Comparison of ENCODE assay signal across 8 cellular contexts in the genomic region with DNA sequence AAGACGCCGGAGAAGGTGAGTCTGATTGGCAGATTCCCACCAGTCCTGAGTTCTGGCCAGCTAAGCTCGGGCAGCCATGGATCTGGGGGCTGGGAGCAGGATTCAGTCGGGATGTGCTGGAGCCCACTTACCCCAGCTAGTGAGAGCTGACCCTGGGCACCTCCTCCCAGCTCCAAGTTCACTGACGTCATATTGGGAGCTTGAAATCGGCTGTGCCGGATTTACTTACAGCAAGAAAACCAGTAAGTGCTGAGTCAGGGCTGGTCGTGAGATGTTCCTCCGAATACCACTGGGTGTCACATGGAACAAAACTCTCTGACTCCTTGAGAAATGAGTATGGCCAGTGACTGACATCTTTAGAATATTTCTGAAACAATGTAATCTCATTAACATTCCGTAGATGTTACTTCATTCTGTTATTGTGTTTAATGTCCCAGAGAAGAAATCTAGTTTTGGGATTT.
DNase-seq lines count a peak whose midpoint lies in the region; ATAC-seq and TF ChIP-seq lines count a peak whose summit lies in the region.

No MANE protein-coding gene starts in this region.

- TF ChIP-seq CTCF in SK-N-SH (IDR thresholded peaks at IDR 0.05), result no peak; the same call in 1 of the 2 replicates
- peak in 5 of 9 donors; percentile 6 to 44 (median 30) for TF ChIP-seq CTCF in heart right ventricle (IDR thresholded peaks at IDR 0.05)

- H3K9me3 ChIP-seq in SK-N-SH (no peaks in the 10 kb centered on the region), heart right ventricle (no peaks in the 10 kb centered on the region)

- no peaks in the 10 kb centered on the region for H4K20me1 ChIP-seq in SK-N-SH (ENCODE audit: insufficient read depth)

- no peaks in the 10 kb centered on the region for H3K79me2 ChIP-seq in SK-N-SH (ENCODE audit: insufficient read depth)

- no peak for TF ChIP-seq EP300 in SK-N-SH (IDR thresholded peaks at IDR 0.05; ENCODE audit: borderline replicate concordance in 1 of 2, low read depth in 1 of 2, low read length in 1 of 2)

- peak; percentile 59 for TF ChIP-seq RAD21 in SK-N-SH (IDR thresholded peaks at IDR 0.05; ENCODE audit: low read length)

- intact Hi-C loops in heart right ventricle (cut with DNase I), result no loop called here

- CTCF ChIA-PET in SK-N-SH (lab: Yijun Ruan, JAX), result interaction anchor here (1.0 to 4.1 kb wide), 8 partner anchors 8 to 557 kb away, joined by 3 to 14 read pairs (median 3); no protein-coding TSS in a partner anchor

- no peaks in the 10 kb centered on the region for H3K27me3 ChIP-seq in SK-N-SH (ENCODE audit: insufficient read depth)
- no peaks in the 10 kb centered on the region for H3K27me3 ChIP-seq in heart right ventricle

- POLR2A ChIA-PET in SK-N-SH (lab: Yijun Ruan, JAX), result no interaction called here

- H3K27ac ChIP-seq in SK-N-SH (ENCODE audit: low read depth in 2 of 2, low read length in 1 of 2), result no peak overlapping the region
- H3K27ac ChIP-seq in heart right ventricle, result no peak overlapping the region

- H3K9ac ChIP-seq in SK-N-SH, result no peak overlapping the region

- H3K4me2 ChIP-seq in SK-N-SH, result no peak overlapping the region

- H3K36me3 ChIP-seq in SK-N-SH (replicated peaks in 1 of 2; ENCODE audit: control insufficient read depth in 1 of 2, insufficient read depth in 2 of 2, low read length in 1 of 2) (no peaks in the 10 kb centered on the region), heart right ventricle (no peaks in the 10 kb centered on the region)

- H3K4me3 ChIP-seq in SK-N-SH (ENCODE audit: low read depth in 2 of 2, low read length in 1 of 2) (no peak overlapping the region), heart right ventricle (peak overlapping the region in 1 of 10 donors; percentile 12), skeletal muscle cell (ENCODE audit: low read depth, low read length) (no peak overlapping the region)

- no peaks in the 10 kb centered on the region for H3K4me1 ChIP-seq in SK-N-SH (ENCODE audit: control insufficient read depth in 1 of 2, insufficient read depth in 2 of 2, low read depth in 1 of 2, low read length in 1 of 2)
- peaks cover 0 to 7% (median 0%) of the 10 kb centered on the region in 9 donors for H3K4me1 ChIP-seq in heart right ventricle

- DNase-seq in NCI-H345 (lab: John Stamatoyannopoulos, UW) (peak; percentile 4), NCI-H345 treated with DMSO at 0.1 percent for 48 hours (lab: John Stamatoyannopoulos, UW; ENCODE audit: unreplicated experiment) (no peak), SK-N-SH (peak; percentile 35), heart right ventricle (peak in 1 of 2 donors; percentile 23), skeletal muscle cell (ENCODE audit: low read depth) (peak; percentile 77)

- H3F3A ChIP-seq in SK-N-SH (replicated peaks; ENCODE audit: insufficient read depth), result no peaks in the 10 kb centered on the region

- H3K9me2 ChIP-seq in SK-N-SH, result no peaks in the 10 kb centered on the region

- ATAC-seq in heart right ventricle (peak in 6 of 8 donors; percentile 39 to 81 (median 62)), GM18517 (IDR thresholded peaks at IDR 0.05; ENCODE audit: unreplicated experiment) (no peak), GM18861 (IDR thresholded peaks at IDR 0.05; ENCODE audit: unreplicated experiment) (no peak), HG02571 (IDR thresholded peaks at IDR 0.05; ENCODE audit: unreplicated experiment) (no peak)

- H2AFZ ChIP-seq in SK-N-SH (ENCODE audit: low read depth), result no peak overlapping the region

- WGBS in SK-N-SH (ENCODE audit: low lambda C conversion rate), result 32% methylated on average over 10 of the region's 10 CpGs
- 40 to 48% methylated on average over 10 of the region's 10 CpGs for WGBS in heart right ventricle, 2 donors

TF ChIP-seq in SK-N-SH, 30 proteins besides CTCF, POLR2A, EP300 and RAD21:
- no peak for TF ChIP-seq MAX (IDR thresholded peaks at IDR 0.05; ENCODE audit: low read depth)
- TF ChIP-seq RFX5 (IDR thresholded peaks at IDR 0.05; ENCODE audit: low read length), result no peak
- TF ChIP-seq EZH2phosphoT487 (IDR thresholded peaks at IDR 0.05; ENCODE audit: borderline replicate concordance, low read depth), result no peak
- no peak for TF ChIP-seq ELF1 (IDR thresholded peaks at IDR 0.05)
- no peak for TF ChIP-seq FOXM1 (IDR thresholded peaks at IDR 0.05; ENCODE audit: low read depth)

Comparison
In these comparisons a context has a peak if more than half of its experiments do, and no peak if none do; other contexts are left out.
1. ATAC-seq: peak in heart right ventricle (6 of 8); none in GM18517 (single experiment), GM18861 (single experiment) and HG02571 (single experiment).